Comparison of ENCODE assay signal across 18 cellular contexts in genomic region chr1:2318294-2319278, GRCh38.
DNase-seq lines count a peak whose midpoint lies in the region; ATAC-seq, FAIRE-seq and TF ChIP-seq lines count a peak whose summit lies in the region.
"Had no signal": no experiment of that assay in that cellular context is flagged by ENCODE, and none has a peak within 500 bp of the region (broad histone marks: within the 10 kb centered on the region; RNA-seq: fewer than 3 reads in every experiment).

No MANE protein-coding gene starts in this region.

- H3K18ac ChIP-seq in H1 (ENCODE audit: extremely low read depth, low read length), result no peak overlapping the region

- FAIRE-seq in H1 (lab: Jason Lieb, UNC), result no peak

- intact Hi-C loops in heart left ventricle (cut with DNase I) (loop anchor here in 9 of 10 donors (5.0 to 10.0 kb wide), 5 partner anchors 64 to 124 kb away; partner anchors contain the start of gene FAAP20 (in 3 of the 9)), Right ventricle myocardium inferior (cut with DNase I) (loop anchor here (5.0 kb wide), 1 partner anchor 64 kb away; no protein-coding TSS in a partner anchor), transverse colon (cut with DNase I; ENCODE audit: low total_unique reads) (no loop called here)

- H3K56ac ChIP-seq in H1 (replicated peaks; ENCODE audit: insufficient read length, low read depth, low read length), result no peak overlapping the region

- peaks cover 46% of the 10 kb centered on the region for H3K4me1 Mint-ChIP-seq in nephron progenitor cell

- H4K5ac ChIP-seq in H1 (ENCODE audit: insufficient read length, low read depth, low read length), result no peak overlapping the region

- no peak overlapping the region for H2BK15ac ChIP-seq in H1 (ENCODE audit: low read length)

- H3K9me3 ChIP-seq in heart left ventricle, result no peaks in the 10 kb centered on the region
- no peaks in the 10 kb centered on the region for H3K9me3 ChIP-seq in H1 (ENCODE audit: insufficient read depth in 2 of 2, low read depth in 1 of 2, low read length in 1 of 2)
- no peaks in the 10 kb centered on the region for H3K9me3 ChIP-seq in transverse colon
- no peaks in the 10 kb centered on the region for H3K9me3 ChIP-seq in BE2C
- H3K9me3 ChIP-seq: testis had no signal

- H3K4me3 ChIP-seq in heart left ventricle (peak overlapping the region in 3 of 12 donors; percentile 1 to 16 (median 12)), H1 (ENCODE audit: extremely low read depth in 1 of 4, insufficient read depth in 2 of 4, low read depth in 3 of 4, low read length in 4 of 4) (no peak overlapping the region), transverse colon (no peak overlapping the region), BE2C (ENCODE audit: low read depth, low read length) (no peak overlapping the region)
- H3K4me3 ChIP-seq: cardiac muscle cell, testis had no signal

- no peak overlapping the region for H4K91ac ChIP-seq in H1 (replicated peaks; ENCODE audit: insufficient read length, low read length)

- H3K79me1 ChIP-seq in H1 (ENCODE audit: low read depth, low read length), result peaks cover 2% of the 10 kb centered on the region; the same call in 1 of the 2 replicates

- H3K27me3 ChIP-seq in heart left ventricle (peaks cover 0 to 8% (median 0%) of the 10 kb centered on the region in 9 donors), H1 (replicated peaks in 1 of 4; ENCODE audit: control insufficient read depth in 3 of 4, extremely low read depth in 1 of 4, insufficient read depth in 3 of 4, low read length in 3 of 4) (no peaks in the 10 kb centered on the region), transverse colon (peaks cover 24% of the 10 kb centered on the region), BE2C (no peaks in the 10 kb centered on the region)
- H3K27me3 ChIP-seq: cardiac muscle cell, testis had no signal

- H2BK5ac ChIP-seq in H1 (ENCODE audit: low read depth, low read length), result 0 out of 2 replicates have a peak overlapping the region, but pooled peaks have one; percentile 44

- no peak overlapping the region for H3K14ac ChIP-seq in H1 (ENCODE audit: insufficient read length)

- no peak overlapping the region for H2BK20ac ChIP-seq in H1 (ENCODE audit: low read length)

- H3K27ac ChIP-seq in heart left ventricle, result peak overlapping the region in 7 of 12 donors; percentile 30 to 95 (median 60)
- no peak overlapping the region for H3K27ac ChIP-seq in H1 (ENCODE audit: low read depth, low read length)
- peak overlapping the region; percentile 2 to 76 (median 34) for H3K27ac ChIP-seq in transverse colon

- no peak for DNase-seq in heart left ventricle
- no peak for DNase-seq in Right ventricle myocardium inferior (ENCODE audit: missing footprints)
- no peak for DNase-seq in H1 (ENCODE audit: low read depth in 1 of 2, low spot score in 2 of 2)
- no peak for DNase-seq in nephron progenitor cell
- DNase-seq in transverse colon, result no peak
- DNase-seq in BE2C, result no peak
- no peak for DNase-seq in activated CD4-positive, alpha-beta T cell treated with anti-CD3 and anti-CD28 coated beads, Interleukin-2, amount 50 U/mL, for 4 hours
- DNase-seq: activated CD4-positive, CD25-positive, alpha-beta regulatory T cell; activated CD8-positive, alpha-beta memory T cell treated with anti-CD3 and anti-CD28 coated beads, Interleukin-2, amount 50 U/mL, for 4 hours; effector memory CD8-positive, alpha-beta T cell; foreskin melanocyte; HFFc6; NCI-H1694 treated with DMSO at 0.1 percent for 48 hours; NCI-H526 treated with DMSO at 0.1 percent for 48 hours; testis had no signal

- TF ChIP-seq POLR2A in heart left ventricle (IDR thresholded peaks at IDR 0.05) (no peak), H1 (IDR thresholded peaks at IDR 0.05; ENCODE audit: control extremely low read depth in 1 of 2, low read depth in 2 of 2, low read length in 2 of 2) (no peak), transverse colon (IDR thresholded peaks at IDR 0.05) (no peak)

- 69 to 76% (median 73%) methylated on average over 39 to 41 of the region's 41 CpGs for WGBS in heart left ventricle, 4 donors
- WGBS in H1 (ENCODE audit: extremely low coverage in 1 of 2, insufficient coverage in 1 of 2, insufficient read length in 1 of 2, insufficient replicate concordance in 2 of 2, low coverage in 1 of 2, low lambda C conversion rate in 2 of 2, missing lambda C conversion rate in 1 of 2), 2 experiments, result 90% methylated on average over 31 of the region's 41 CpGs; no CpG with 5 or more reads in 1 of the 2 experiments
- 70 to 88% methylated on average over 6 to 41 of the region's 41 CpGs for WGBS in transverse colon (ENCODE audit: low coverage in 1 of 2), 2 donors

- no peak overlapping the region for H3K4ac ChIP-seq in H1 (replicated peaks; ENCODE audit: insufficient read length, low read depth, low read length)

- H2BK12ac ChIP-seq in H1 (ENCODE audit: low read depth, low read length), result no peak overlapping the region; the same call in 1 of the 2 replicates

- H3K9ac ChIP-seq in H1 (replicated peaks in 1 of 4; ENCODE audit: extremely low read depth in 1 of 4, low read depth in 3 of 4, low read length in 3 of 4), result no peak overlapping the region

- H3K23me2 ChIP-seq in H1 (ENCODE audit: low read depth, low read length), result no peaks in the 10 kb centered on the region; the same call in 1 of the 2 replicates

- no peak for TF ChIP-seq RAD21 in H1 (IDR thresholded peaks at IDR 0.05 in 1 of 2, conservative IDR thresholded peaks at IDR 0.05 in 1 of 2; ENCODE audit: low read depth in 2 of 2, low read length in 2 of 2)

- peak overlapping the region; percentile 86 for H3K27ac Mint-ChIP-seq in nephron progenitor cell
- H3K27ac Mint-ChIP-seq: activated naive CD4-positive, alpha-beta T cell treated with anti-CD3 and anti-CD28 coated beads, Interleukin-2, amount 50 U/mL, for 24 hours; HFFc6 had no signal

- peaks cover 0 to 84% (median 44%) of the 10 kb centered on the region in 12 donors for H3K4me1 ChIP-seq in heart left ventricle
- peaks cover 3 to 31% (median 24%) of the 10 kb centered on the region in 4 experiments; a peak in 6 of 7 replicates for H3K4me1 ChIP-seq in H1 (replicated peaks in 1 of 4; ENCODE audit: control insufficient read depth in 3 of 4, insufficient read depth in 4 of 4, low read length in 3 of 4)
- peaks cover 27 to 59% (median 36%) of the 10 kb centered on the region in 4 donors for H3K4me1 ChIP-seq in transverse colon
- peaks cover 4% of the 10 kb centered on the region; the same call in 1 of the 2 replicates for H3K4me1 ChIP-seq in BE2C

- H2AK5ac ChIP-seq in H1 (ENCODE audit: low read depth, low read length), result no peak overlapping the region

- H3K4me3 Mint-ChIP-seq in nephron progenitor cell, result peak overlapping the region; percentile 44
- H3K4me3 Mint-ChIP-seq: activated naive CD4-positive, alpha-beta T cell treated with anti-CD3 and anti-CD28 coated beads, Interleukin-2, amount 50 U/mL, for 24 hours; effector memory CD8-positive, alpha-beta T cell; HFFc6 had no signal

- no peak for ATAC-seq in heart left ventricle
- ATAC-seq in Right ventricle myocardium inferior, result no peak
- ATAC-seq in HG02623 (IDR thresholded peaks at IDR 0.05; ENCODE audit: unreplicated experiment), result no peak
- ATAC-seq: effector memory CD8-positive, alpha-beta T cell had no signal

- H2AFZ ChIP-seq in H1 (ENCODE audit: low read length), result no peak overlapping the region

- TF ChIP-seq EP300 in H1 (IDR thresholded peaks at IDR 0.05; ENCODE audit: borderline replicate concordance in 1 of 2, low read depth in 2 of 2, low read length in 2 of 2) (no peak), transverse colon (IDR thresholded peaks at IDR 0.05; ENCODE audit: low read depth) (no peak)

- H3K79me2 ChIP-seq in H1 (ENCODE audit: control insufficient read depth in 1 of 2, insufficient read depth in 2 of 2, low read length in 2 of 2), result no peaks in the 10 kb centered on the region

- H3K36me3 ChIP-seq in heart left ventricle (no peaks in the 10 kb centered on the region), H1 (ENCODE audit: control insufficient read depth in 2 of 4, insufficient read depth in 4 of 4, low read length in 3 of 4) (no peaks in the 10 kb centered on the region), transverse colon (no peaks in the 10 kb centered on the region), BE2C (no peaks in the 10 kb centered on the region)
- H3K36me3 ChIP-seq: cardiac muscle cell had no signal

- H4K8ac ChIP-seq in H1 (ENCODE audit: extremely low read depth, insufficient read depth, low read length), result peak overlapping the region; percentile 35; the same call in 1 of the 2 replicates

- peaks cover 7% of the 10 kb centered on the region for H3K27me3 Mint-ChIP-seq in nephron progenitor cell (ENCODE audit: low read depth, poor library complexity)
- H3K27me3 Mint-ChIP-seq: activated naive CD4-positive, alpha-beta T cell treated with anti-CD3 and anti-CD28 coated beads, Interleukin-2, amount 50 U/mL, for 24 hours; effector memory CD8-positive, alpha-beta T cell had no signal

- no peak overlapping the region for H3K23ac ChIP-seq in H1 (ENCODE audit: insufficient read length)

- CTCF ChIA-PET in H1 (lab: Charles Lee; ENCODE audit: partially characterized antibody), result interaction anchor here (2.5 to 3.0 kb wide), 3 partner anchors 60 to 63 kb away, joined by 6 to 11 read pairs (median 9); no protein-coding TSS in a partner anchor

- H4K20me1 ChIP-seq in H1 (replicated peaks in 1 of 2; ENCODE audit: control insufficient read depth in 1 of 2, insufficient read depth in 2 of 2, low read length in 2 of 2), result no peaks in the 10 kb centered on the region

- H3K36me3 Mint-ChIP-seq in nephron progenitor cell (ENCODE audit: low read depth), result no peaks in the 10 kb centered on the region
- H3K36me3 Mint-ChIP-seq: activated naive CD4-positive, alpha-beta T cell treated with anti-CD3 and anti-CD28 coated beads, Interleukin-2, amount 50 U/mL, for 24 hours had no signal

- no peak overlapping the region for H2BK120ac ChIP-seq in H1 (replicated peaks; ENCODE audit: low read depth, low read length)

- in situ Hi-C loops in transverse colon (cut with MboI; ENCODE audit: low pct_ligation_motif_present in 1 of 4, low pct_unique_long_range_greater_than_20kb in 1 of 4, low sequenced_read_pairs in 3 of 4), result loop anchor here in 2 of 4 donors (25.0 kb wide), 1 partner anchor 106 kb away; no protein-coding TSS in a partner anchor

- POLR2A ChIA-PET in H1 (lab: Charles Lee; ENCODE audit: partially characterized antibody), result interaction anchor here (0.6 to 2.2 kb wide), 2 partner anchors 11 to 76 kb away, joined by 3 to 6 read pairs; no protein-coding TSS in a partner anchor

- no peaks in the 10 kb centered on the region for H3K9me3 Mint-ChIP-seq in nephron progenitor cell
- H3K9me3 Mint-ChIP-seq: activated naive CD4-positive, alpha-beta T cell treated with anti-CD3 and anti-CD28 coated beads, Interleukin-2, amount 50 U/mL, for 24 hours; effector memory CD8-positive, alpha-beta T cell; HFFc6 had no signal

- no peak overlapping the region for H3K4me2 ChIP-seq in H1 (ENCODE audit: insufficient read depth in 1 of 2, low read depth in 2 of 2, low read length in 2 of 2)

- TF ChIP-seq CTCF in heart left ventricle (IDR thresholded peaks at IDR 0.05), result no peak
- no peak for TF ChIP-seq CTCF in H1 (IDR thresholded peaks at IDR 0.05; ENCODE audit: control extremely low read depth in 1 of 3, insufficient read depth in 1 of 3, low read depth in 1 of 3, low read length in 3 of 3)
- no peak for TF ChIP-seq CTCF in nephron progenitor cell (IDR thresholded peaks at IDR 0.05)
- no peak for TF ChIP-seq CTCF in transverse colon (IDR thresholded peaks at IDR 0.05)
- no peak for TF ChIP-seq CTCF in BE2C (IDR thresholded peaks at IDR 0.05; ENCODE audit: low read depth, low read length)
